Comparison of ENCODE assay signal across 1 cellular context in the genomic region with DNA sequence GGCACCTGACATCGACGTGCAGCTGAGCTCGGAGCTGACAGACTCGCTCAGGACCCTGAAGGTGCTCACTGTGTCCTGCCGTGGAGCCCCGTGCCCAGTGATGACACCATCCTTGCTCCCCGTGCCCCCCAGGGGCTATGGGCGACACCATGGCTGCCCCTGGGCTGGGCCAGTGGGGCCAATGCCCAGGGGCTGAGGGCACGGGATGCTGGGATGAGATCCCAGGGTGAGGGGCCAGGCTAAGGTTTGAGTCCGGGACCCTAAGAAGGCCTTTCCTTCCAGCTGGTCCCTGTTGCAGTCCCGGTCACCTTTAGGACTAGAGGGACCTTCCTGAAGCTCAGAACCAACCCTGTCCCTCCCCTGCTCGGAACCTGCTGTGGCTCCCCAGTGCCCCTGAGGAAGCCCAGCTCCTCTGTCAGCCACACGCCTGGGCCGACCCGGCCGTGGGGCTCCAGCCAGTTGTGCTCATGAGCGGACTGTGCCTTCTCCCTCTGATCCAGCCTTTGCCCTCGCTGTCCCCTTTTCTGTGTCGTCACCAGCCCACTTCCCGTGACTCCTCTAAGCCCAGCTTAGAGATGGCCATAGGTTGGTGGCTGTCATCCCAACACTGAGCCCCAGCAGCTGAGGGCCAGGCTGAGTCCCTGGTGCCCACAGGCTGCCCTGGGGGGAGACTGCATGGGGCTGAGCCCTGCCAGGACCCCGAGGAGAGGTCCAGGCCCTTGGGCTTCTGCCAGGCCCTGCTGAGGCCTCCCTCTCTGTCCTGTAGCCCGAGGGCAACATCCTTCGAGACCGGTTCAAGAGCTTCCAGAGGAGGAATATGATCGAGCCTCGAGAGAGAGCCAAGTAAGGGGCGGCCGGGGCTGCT.
TF ChIP-seq lines count a peak whose summit lies in the region.

No MANE protein-coding gene starts in this region.

TF ChIP-seq in H1, 55 proteins besides CTCF, POLR2A, EP300 and RAD21:
- TF ChIP-seq TAF1 (IDR thresholded peaks at IDR 0.05; ENCODE audit: low read depth, low read length) (no peak), SP1 (IDR thresholded peaks at IDR 0.05; ENCODE audit: low read depth, low read length) (no peak), SIRT6 (IDR thresholded peaks at IDR 0.05; ENCODE audit: low read length) (no peak), JUN (IDR thresholded peaks at IDR 0.05; ENCODE audit: low read depth, low read length) (no peak), ASH2L (IDR thresholded peaks at IDR 0.05; ENCODE audit: low read length) (no peak), TAF7 (optimal IDR thresholded peaks at IDR 0.05; ENCODE audit: borderline replicate concordance, low read depth, low read length) (no peak), SP2 (IDR thresholded peaks at IDR 0.05; ENCODE audit: low read length) (no peak)
- TF ChIP-seq, protein P1, sequence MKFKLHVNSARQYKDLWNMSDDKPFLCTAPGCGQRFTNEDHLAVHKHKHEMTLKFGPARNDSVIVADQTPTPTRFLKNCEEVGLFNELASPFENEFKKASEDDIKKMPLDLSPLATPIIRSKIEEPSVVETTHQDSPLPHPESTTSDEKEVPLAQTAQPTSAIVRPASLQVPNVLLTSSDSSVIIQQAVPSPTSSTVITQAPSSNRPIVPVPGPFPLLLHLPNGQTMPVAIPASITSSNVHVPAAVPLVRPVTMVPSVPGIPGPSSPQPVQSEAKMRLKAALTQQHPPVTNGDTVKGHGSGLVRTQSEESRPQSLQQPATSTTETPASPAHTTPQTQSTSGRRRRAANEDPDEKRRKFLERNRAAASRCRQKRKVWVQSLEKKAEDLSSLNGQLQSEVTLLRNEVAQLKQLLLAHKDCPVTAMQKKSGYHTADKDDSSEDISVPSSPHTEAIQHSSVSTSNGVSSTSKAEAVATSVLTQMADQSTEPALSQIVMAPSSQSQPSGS (IDR thresholded peaks at IDR 0.05; ENCODE audit: low read length), result no peak
